ENCODE assay signal across 15 cellular contexts in the genomic region with DNA sequence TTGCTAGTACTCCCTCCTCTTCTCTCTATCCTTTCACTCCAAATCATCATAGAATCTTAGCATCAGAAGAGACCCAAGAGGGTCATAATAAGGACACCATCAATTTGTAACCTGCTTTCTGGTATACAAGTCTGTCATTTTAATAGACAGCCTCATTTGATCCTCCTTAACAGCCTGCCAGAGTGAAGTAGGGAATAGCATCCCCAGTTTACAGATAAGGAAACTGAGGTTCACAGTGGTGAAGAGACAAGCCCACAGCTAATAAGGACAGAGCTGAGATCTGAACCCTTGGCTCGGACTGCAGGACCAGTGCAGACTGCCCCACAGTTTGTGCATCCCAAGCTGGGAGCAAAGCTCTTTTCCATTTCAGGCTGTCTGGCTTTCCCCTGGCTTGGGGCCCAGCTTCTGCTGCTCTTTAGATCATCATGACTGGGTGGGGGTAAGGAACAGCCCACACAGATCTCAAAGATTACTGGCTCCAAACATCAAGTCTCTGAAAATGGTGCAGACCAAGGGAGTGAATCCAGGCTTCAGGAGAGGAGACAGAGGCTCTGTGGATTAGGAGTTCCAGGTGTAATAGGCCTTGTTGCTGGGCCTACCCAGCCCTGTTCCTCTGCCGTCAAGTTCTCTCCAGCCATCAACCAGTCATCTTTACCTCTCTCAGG. TPM values are rescaled to one million over a fixed set of nuclear protein-coding genes. Genes with fewer than 3 reads are reported as not detected.
DNase-seq lines count a peak whose midpoint lies in the region; ATAC-seq and TF ChIP-seq lines count a peak whose summit lies in the region.
"Had no signal": no experiment of that assay in that cellular context is flagged by ENCODE, and none has a peak within 500 bp of the region (broad histone marks: within the 10 kb centered on the region; RNA-seq: fewer than 3 reads in every experiment).

No MANE protein-coding gene starts in this region.

- no peak for ATAC-seq in HG02610 (IDR thresholded peaks at IDR 0.05; ENCODE audit: unreplicated experiment)
- ATAC-seq: activated CD4-positive, CD25-positive, alpha-beta regulatory T cell treated with anti-CD3 and anti-CD28 coated beads, Interleukin-2, amount 50 U/mL, for 24 hours; effector memory CD8-positive, alpha-beta T cell had no signal

- no peak overlapping the region for H3K4me2 ChIP-seq in osteoblast (ENCODE audit: insufficient read depth, low read length)

- no peaks in the 10 kb centered on the region for H4K20me1 ChIP-seq in osteoblast (ENCODE audit: insufficient read depth, low read length)

- no peaks in the 10 kb centered on the region for H3K36me3 Mint-ChIP-seq in nephron progenitor cell (ENCODE audit: low read depth)
- H3K36me3 Mint-ChIP-seq: activated naive CD4-positive, alpha-beta T cell treated with anti-CD3 and anti-CD28 coated beads, Interleukin-2, amount 50 U/mL, for 24 hours had no signal

- peak overlapping the region; percentile 86 for H2AFZ ChIP-seq in osteoblast (ENCODE audit: low read length)

- no peaks in the 10 kb centered on the region for H3K9me3 ChIP-seq in SK-N-MC (ENCODE audit: low read depth, low read length)
- no peaks in the 10 kb centered on the region for H3K9me3 ChIP-seq in osteoblast (ENCODE audit: low read depth, low read length)
- H3K9me3 ChIP-seq: psoas muscle had no signal

- H3K36me3 ChIP-seq in SK-N-MC (ENCODE audit: insufficient read depth, low read length) (no peaks in the 10 kb centered on the region), osteoblast (ENCODE audit: insufficient read depth, low read length) (no peaks in the 10 kb centered on the region)

- peak overlapping the region; percentile 51 for H3K9ac ChIP-seq in SK-N-MC (ENCODE audit: insufficient read length)

- H3K27ac ChIP-seq in SK-N-MC (peak overlapping the region; percentile 85), osteoblast (ENCODE audit: low read depth, low read length) (peak overlapping the region; percentile 2)
- H3K27ac ChIP-seq: psoas muscle had no signal

- peaks cover 6% of the 10 kb centered on the region for H3K4me1 Mint-ChIP-seq in nephron progenitor cell

- no peaks in the 10 kb centered on the region for H3K27me3 ChIP-seq in osteoblast (ENCODE audit: insufficient read depth, low read length)

- peaks cover 9% of the 10 kb centered on the region for H3K4me1 ChIP-seq in osteoblast (ENCODE audit: insufficient read depth, low read length)
- H3K4me1 ChIP-seq: psoas muscle had no signal

- H3K79me2 ChIP-seq in osteoblast (ENCODE audit: insufficient read depth, low read length), result no peaks in the 10 kb centered on the region

- peaks cover 12% of the 10 kb centered on the region for H3K27me3 Mint-ChIP-seq in nephron progenitor cell (ENCODE audit: low read depth, poor library complexity)
- H3K27me3 Mint-ChIP-seq: activated naive CD4-positive, alpha-beta T cell treated with anti-CD3 and anti-CD28 coated beads, Interleukin-2, amount 50 U/mL, for 24 hours; CD4-positive, alpha-beta T cell had no signal

- TF ChIP-seq CTCF in fibroblast of villous mesenchyme (IDR thresholded peaks at IDR 0.05; ENCODE audit: insufficient read depth, low read depth, low read length) (no peak), osteoblast (IDR thresholded peaks at IDR 0.05; ENCODE audit: extremely low read depth, low read depth, low read length) (no peak), nephron progenitor cell (IDR thresholded peaks at IDR 0.05) (no peak)

- no peak overlapping the region for H3K27ac Mint-ChIP-seq in nephron progenitor cell
- H3K27ac Mint-ChIP-seq: activated naive CD4-positive, alpha-beta T cell treated with anti-CD3 and anti-CD28 coated beads, Interleukin-2, amount 50 U/mL, for 24 hours; CD4-positive, alpha-beta T cell; effector memory CD8-positive, alpha-beta T cell had no signal

- H3K9me3 Mint-ChIP-seq in nephron progenitor cell, result peaks cover 3% of the 10 kb centered on the region
- H3K9me3 Mint-ChIP-seq: activated naive CD4-positive, alpha-beta T cell treated with anti-CD3 and anti-CD28 coated beads, Interleukin-2, amount 50 U/mL, for 24 hours; CD4-positive, alpha-beta T cell; effector memory CD8-positive, alpha-beta T cell had no signal

- no peak overlapping the region for H3K4me3 Mint-ChIP-seq in nephron progenitor cell
- H3K4me3 Mint-ChIP-seq: activated naive CD4-positive, alpha-beta T cell treated with anti-CD3 and anti-CD28 coated beads, Interleukin-2, amount 50 U/mL, for 24 hours; CD4-positive, alpha-beta T cell; effector memory CD8-positive, alpha-beta T cell had no signal

- H3K4me3 ChIP-seq in SK-N-MC, result no peak overlapping the region
- no peak overlapping the region for H3K4me3 ChIP-seq in fibroblast of villous mesenchyme (ENCODE audit: low read depth, low read length)
- no peak overlapping the region for H3K4me3 ChIP-seq in osteoblast (ENCODE audit: insufficient read depth, low read length)
- H3K4me3 ChIP-seq: psoas muscle had no signal

- DNase-seq in EH (ENCODE audit: low read depth) (peak; percentile 67), SK-N-MC (ENCODE audit: low read depth, low spot score) (no peak), fibroblast of villous mesenchyme (ENCODE audit: low read depth) (peak; percentile 67), osteoblast (ENCODE audit: insufficient read length, low spot score, missing footprints) (peak; percentile 91), AG08396 (ENCODE audit: low spot score) (no peak), nephron progenitor cell (no peak)
- DNase-seq in activated T-cell treated with anti-CD3 and anti-CD28 coated beads, Interleukin-2, amount 50 U/mL, for 48 hours, result no peak
- DNase-seq: effector memory CD8-positive, alpha-beta T cell; NCI-H2081; psoas muscle; SHP77 treated with DMSO at 0.1 percent for 48 hours had no signal

RNA-seq across cellular contexts. Expression of gene IGFBP4, which starts 10.3 kb away (rescaled TPM):
- total RNA-seq in fibroblast of villous mesenchyme, result 188 and 225 TPM in 2 replicates
- total RNA-seq in osteoblast, result 666 and 801 TPM in 2 replicates

RNA-seq across cellular contexts. Expression of gene TOP2A, which starts 15.3 kb away (rescaled TPM):
- total RNA-seq in fibroblast of villous mesenchyme, result 39.9 and 105 TPM in 2 replicates
- 14.5 and 15.9 TPM in 2 replicates for total RNA-seq in osteoblast

Comparison
In these comparisons a context has a peak if more than half of its experiments do, and no peak if none do; other contexts are left out.
1. DNase-seq: peak in EH (single experiment), fibroblast of villous mesenchyme (single experiment) and osteoblast (single experiment); none in SK-N-MC (single experiment), AG08396 (single experiment), activated T-cell treated with anti-CD3 and anti-CD28 coated beads, Interleukin-2, amount 50 U/mL, for 48 hours (0 of 2) and nephron progenitor cell (single experiment).